In the genomic region with DNA sequence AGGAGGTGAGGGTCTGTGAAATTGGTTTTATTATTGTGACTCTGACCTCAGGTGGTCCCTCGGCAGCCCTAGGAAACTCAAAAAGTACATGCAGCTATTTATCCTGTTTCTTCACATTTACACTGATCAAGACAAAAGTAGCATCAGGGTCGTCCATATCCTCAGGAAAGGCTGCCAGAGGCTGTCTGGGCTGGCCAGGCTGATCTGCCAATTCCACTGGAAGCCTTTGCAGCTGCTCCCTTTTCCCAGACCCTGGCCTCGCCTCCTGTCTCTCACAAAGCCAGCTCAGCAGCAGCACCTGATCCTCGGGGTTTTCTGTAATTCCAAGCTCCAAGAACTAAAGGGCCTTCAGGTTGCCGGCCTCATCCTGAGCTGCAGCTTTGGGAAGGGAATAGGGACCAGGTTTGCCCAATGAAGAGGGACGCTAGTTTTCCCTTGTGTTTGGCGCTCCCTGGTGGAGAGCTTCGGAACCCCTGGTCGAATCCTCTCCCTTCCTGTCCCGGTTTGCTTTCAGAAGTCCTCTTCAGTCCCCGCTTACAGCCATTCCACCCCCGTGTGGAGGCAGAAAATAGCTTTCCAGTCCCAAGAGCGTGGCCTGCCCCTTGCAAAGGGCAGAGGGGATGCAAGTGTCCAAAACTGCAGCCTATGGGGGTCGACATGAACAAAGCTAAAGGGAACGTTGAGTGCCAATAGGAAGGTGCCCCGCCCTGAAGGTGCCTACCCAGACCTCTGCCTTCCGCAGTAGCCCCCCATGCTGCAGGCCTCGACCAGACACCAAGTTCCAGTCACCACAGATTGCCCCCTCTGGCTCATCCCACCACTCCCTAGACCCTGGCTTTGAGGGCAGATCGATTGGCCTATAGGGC, we compare ENCODE assay signal across 8 cellular contexts. TPM values are rescaled to one million over a fixed set of nuclear protein-coding genes. Genes with fewer than 3 reads are reported as not detected.
DNase-seq lines count a peak whose midpoint lies in the region; ATAC-seq and TF ChIP-seq lines count a peak whose summit lies in the region.

No MANE protein-coding gene starts in this region.

- H3K27me3 Mint-ChIP-seq in neural crest cell (ENCODE audit: low read depth) = peaks cover 2% of the 10 kb centered on the region

- H3K27ac Mint-ChIP-seq in neural crest cell (ENCODE audit: unreplicated experiment) = no peak overlapping the region

- peak overlapping the region; percentile 50 for H3K4me2 ChIP-seq in OCI-LY3 (ENCODE audit: low read length)

- TF ChIP-seq CTCF in OCI-LY3 (IDR thresholded peaks at IDR 0.05; ENCODE audit: low read depth, low read length) (peak; percentile 70), fibroblast of mammary gland (conservative IDR thresholded peaks at IDR 0.05; ENCODE audit: control insufficient read depth, insufficient read depth, low read depth, low read length) (peak; percentile 86), neural crest cell (conservative IDR thresholded peaks at IDR 0.05) (peak; percentile 88), stomach (IDR thresholded peaks at IDR 0.05) (peak in 5 of 7 experiments; percentile 65 to 82 (median 78))

- no peaks in the 10 kb centered on the region for H3K4me1 ChIP-seq in OCI-LY3 (ENCODE audit: low read length)
- peaks cover 0 to 17% (median 10%) of the 10 kb centered on the region in 4 donors for H3K4me1 ChIP-seq in stomach

- H3K36me3 Mint-ChIP-seq in neural crest cell (ENCODE audit: low read depth) = peaks cover 3% of the 10 kb centered on the region

- H3K79me2 ChIP-seq in OCI-LY3 (ENCODE audit: low read length) = no peaks in the 10 kb centered on the region

- no peak for ATAC-seq in GM18520 (IDR thresholded peaks at IDR 0.05; ENCODE audit: unreplicated experiment)

- peak overlapping the region; percentile 26; the same call in 1 of the 2 replicates for H2AFZ ChIP-seq in OCI-LY3 (ENCODE audit: low read depth, low read length)

- peaks cover 4% of the 10 kb centered on the region for H3K9me3 Mint-ChIP-seq in neural crest cell

- no peak for TF ChIP-seq POLR2A in stomach (IDR thresholded peaks at IDR 0.05)

- no peak for TF ChIP-seq EP300 in stomach (IDR thresholded peaks at IDR 0.05)

- peaks cover 9% of the 10 kb centered on the region for H3K4me1 Mint-ChIP-seq in neural crest cell

- intact Hi-C loops in stomach (cut with DNase I; ENCODE audit: low total_unique reads) = no loop called here

- H4K20me1 ChIP-seq in OCI-LY3 (ENCODE audit: insufficient read depth, low read length) = no peaks in the 10 kb centered on the region

- no peaks in the 10 kb centered on the region for H3K9me3 ChIP-seq in OCI-LY3 (ENCODE audit: insufficient read depth, low read length)
- H3K9me3 ChIP-seq in stomach = no peaks in the 10 kb centered on the region

- no peaks in the 10 kb centered on the region for H3K36me3 ChIP-seq in OCI-LY3 (replicated peaks; ENCODE audit: low read depth, low read length)
- no peaks in the 10 kb centered on the region for H3K36me3 ChIP-seq in stomach

- H3K27ac ChIP-seq in OCI-LY3 (ENCODE audit: low read length) = no peak overlapping the region
- no peak overlapping the region for H3K27ac ChIP-seq in stomach

- no peak overlapping the region for H3K9ac ChIP-seq in OCI-LY3 (ENCODE audit: low read length)

- no peak overlapping the region for H3K4me3 Mint-ChIP-seq in neural crest cell

- WGBS in stomach, 5 donors = 27 to 30% (median 27%) methylated on average over 18 to 19 of the region's 19 CpGs

- H3K27me3 ChIP-seq in OCI-LY3 (ENCODE audit: low read depth, low read length) = no peaks in the 10 kb centered on the region
- H3K27me3 ChIP-seq in stomach = no peaks in the 10 kb centered on the region

- DNase-seq in AG08395 (ENCODE audit: low spot score) (peak; percentile 82), GOT3 (lab: John Stamatoyannopoulos, UW) (peak; percentile 23), fibroblast of mammary gland (ENCODE audit: low read depth) (peak; percentile 67), neural crest cell (ENCODE audit: low read depth, low spot score) (peak; percentile 88), stomach (peak; percentile 79)
- DNase-seq in activated T-cell treated with anti-CD3 and anti-CD28 coated beads, Interleukin-2, amount 50 U/mL, for 48 hours = peak; percentile 81 to 85

- H3K4me3 ChIP-seq in OCI-LY3 (ENCODE audit: low read length) (no peak overlapping the region), fibroblast of mammary gland (ENCODE audit: control insufficient read depth, low read depth, low read length) (no peak overlapping the region), stomach (no peak overlapping the region)

RNA-seq across cellular contexts. Expression of a gene that starts 13.4 kb away (rescaled TPM):
- not detected in 2 replicates for total RNA-seq in neural crest cell
- 10 to 100 TPM in 1 of 5 donors, 1 to 10 TPM in 2, not detected in 2; 4.4 to 22.6 (median 4.9) TPM for total RNA-seq in stomach
- polyA plus RNA-seq in stomach = 1 to 10 TPM in 2 of 3 donors, under 1 TPM in 1; 0.76 to 4.5 (median 2.0) TPM

RNA-seq across cellular contexts. Expression of a gene that starts 27.4 kb away (rescaled TPM):
- total RNA-seq in neural crest cell = not detected in 2 replicates
- not detected for total RNA-seq in stomach
- not detected for polyA plus RNA-seq in stomach

RNA-seq across cellular contexts. Expression of a gene that starts 41.1 kb away (rescaled TPM):
- not detected in 2 replicates for total RNA-seq in neural crest cell
- not detected for total RNA-seq in stomach
- not detected for polyA plus RNA-seq in stomach

Comparison
In these comparisons a context has a peak if more than half of its experiments do, and no peak if none do; other contexts are left out.
1. DNase-seq: peak in every context shown above with its lines; median percentile 88 in neural crest cell; 83 in activated T-cell treated with anti-CD3 and anti-CD28 coated beads, Interleukin-2, amount 50 U/mL, for 48 hours; 82 in AG08395; 79 in stomach; 67 in fibroblast of mammary gland; 23 in GOT3.